Comparison of ENCODE assay signal across 29 cellular contexts in the genomic region with DNA sequence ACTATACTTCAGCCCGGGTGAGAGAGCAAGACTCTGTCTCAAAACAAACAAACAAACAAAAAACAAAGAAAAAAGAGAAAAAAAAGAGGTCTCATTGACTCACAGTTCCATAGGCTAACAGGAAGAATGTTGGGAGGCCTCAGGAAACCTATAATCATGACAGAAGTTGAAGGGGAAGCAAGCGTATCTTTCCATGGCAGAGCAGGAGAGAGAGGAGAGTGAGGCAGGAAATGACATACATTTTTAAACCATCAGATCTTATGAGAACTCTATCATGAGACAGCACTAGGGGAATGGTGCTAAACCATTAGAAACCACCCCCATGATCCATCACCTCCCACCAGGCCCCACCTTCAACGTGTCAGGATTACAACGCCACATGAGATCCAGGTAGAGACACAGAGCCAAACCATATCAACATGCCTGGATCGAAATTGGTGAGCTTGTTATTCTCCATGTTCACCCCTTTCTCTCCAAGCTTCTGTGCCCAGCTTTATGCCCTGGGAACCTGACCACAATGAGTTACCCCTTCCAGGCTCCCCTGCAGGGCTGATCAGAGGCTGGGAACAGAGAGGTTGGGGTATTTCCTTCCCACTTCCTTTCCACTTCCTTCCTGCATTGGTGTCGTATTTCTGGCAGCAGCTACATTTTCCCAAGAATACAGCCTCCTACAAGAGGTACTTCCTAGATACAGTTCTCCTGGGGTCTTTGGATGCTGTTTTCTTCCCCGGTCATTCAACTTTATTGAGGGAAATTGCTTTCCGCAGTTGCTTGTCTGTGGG.
"Had no signal": no experiment of that assay in that cellular context is flagged by ENCODE, and none has a peak within 500 bp of the region (broad histone marks: within the 10 kb centered on the region; RNA-seq: fewer than 3 reads in every experiment).

No MANE protein-coding gene starts in this region.

- ATAC-seq: pancreas; sciatic nerve; stimulated activated effector memory CD8-positive, alpha-beta T cell treated with anti-CD3 and anti-CD28 coated beads, Interleukin-12 subunit alpha, Interleukin-12 subunit beta, amount 100 ng/mL, for 72 hours had no signal

- H3K27me3 Mint-ChIP-seq: activated CD4-positive, alpha-beta memory T cell treated with anti-CD3 and anti-CD28 coated beads for 36 hours; activated CD4-positive, alpha-beta T cell treated with anti-CD3 and anti-CD28 coated beads, Interleukin-2, amount 10 ng/mL, durations not matched to agents 24 days and 14 days; activated naive CD8-positive, alpha-beta T cell treated with anti-CD3 and anti-CD28 coated beads for 36 hours had no signal

- H3K36me3 Mint-ChIP-seq: activated CD4-positive, alpha-beta memory T cell treated with anti-CD3 and anti-CD28 coated beads for 36 hours; activated naive CD8-positive, alpha-beta T cell treated with anti-CD3 and anti-CD28 coated beads for 36 hours; brain; mesothelial cell of epicardium; naive B cell; stimulated activated effector memory CD8-positive, alpha-beta T cell treated with anti-CD3 and anti-CD28 coated beads, Interleukin-12 subunit alpha, Interleukin-12 subunit beta, amount 100 ng/mL, for 72 hours had no signal

- DNase-seq: activated CD4-positive, alpha-beta memory T cell treated with anti-CD3 and anti-CD28 coated beads for 36 hours; activated CD4-positive, alpha-beta T cell treated with anti-CD3 and anti-CD28 coated beads, Interleukin-2, amount 10 ng/mL, durations not matched to agents 24 days and 14 days; activated CD4-positive, CD25-positive, alpha-beta regulatory T cell treated with anti-CD3 and anti-CD28 coated beads, Interleukin-2, amount 50 U/mL, for 72 hours; activated CD8-positive, alpha-beta memory T cell treated with anti-CD3 and anti-CD28 coated beads, Interleukin-2, amount 50 U/mL, for 4 hours; activated effector memory CD4-positive, alpha-beta T cell treated with anti-CD3 and anti-CD28 coated beads, Interleukin-2, amount 50 U/mL, for 16 hours; activated naive CD4-positive, alpha-beta T cell treated with anti-CD3 and anti-CD28 coated beads for 36 hours; activated naive CD8-positive, alpha-beta T cell treated with anti-CD3 and anti-CD28 coated beads for 36 hours; activated T-cell treated with anti-CD3 and anti-CD28 coated beads, Interleukin-2, amount 50 U/mL, for 1 hour; cerebellar nuclear complex; colonic mucosa; foreskin melanocyte; islet precursor cell; left ventricle myocardium inferior; naive B cell; nucleus accumbens; pancreas; retina; stimulated activated CD4-positive, alpha-beta T cell treated with anti-CD3 and anti-CD28 coated beads, Interleukin-4, amount 100 ng/mL, for 24 hours; stomach; T-helper 9 cell; thyroid gland; upper lobe of left lung; WERI-Rb-1 had no signal

- H3K27ac Mint-ChIP-seq: activated CD4-positive, alpha-beta memory T cell treated with anti-CD3 and anti-CD28 coated beads for 36 hours; activated CD4-positive, alpha-beta T cell treated with anti-CD3 and anti-CD28 coated beads, Interleukin-2, amount 10 ng/mL, durations not matched to agents 24 days and 14 days; activated naive CD4-positive, alpha-beta T cell treated with anti-CD3 and anti-CD28 coated beads for 36 hours; activated naive CD8-positive, alpha-beta T cell treated with anti-CD3 and anti-CD28 coated beads for 36 hours; activated T-helper 1 cell treated with anti-CD3 and anti-CD28 coated beads, Interleukin-12 subunit alpha, Interleukin-12 subunit beta, Interleukin-2, Interleukin-4 antibody, amounts not matched to agents 30 ng/mL and 10 ng/mL and 1 ng/mL, durations not matched to agents 14 hours and 24 hours and 36 hours; mesothelial cell of epicardium; stimulated activated effector memory CD8-positive, alpha-beta T cell treated with anti-CD3 and anti-CD28 coated beads, Interleukin-12 subunit alpha, Interleukin-12 subunit beta, amount 100 ng/mL, for 72 hours; T-helper 1 cell treated with Interleukin-12 subunit alpha and Interleukin-12 subunit beta and Interleukin-4 antibody, amounts not matched to agents 30 μg/mL and 1 μg/mL, for 36 hours had no signal

- H3K9me3 Mint-ChIP-seq: activated naive CD8-positive, alpha-beta T cell treated with anti-CD3 and anti-CD28 coated beads for 36 hours; brain; mesothelial cell of epicardium had no signal

- H3K4me3 Mint-ChIP-seq: activated CD4-positive, alpha-beta memory T cell treated with anti-CD3 and anti-CD28 coated beads for 36 hours; activated CD4-positive, alpha-beta T cell treated with anti-CD3 and anti-CD28 coated beads, Interleukin-2, amount 10 ng/mL, durations not matched to agents 24 days and 14 days; activated naive CD4-positive, alpha-beta T cell treated with anti-CD3 and anti-CD28 coated beads for 36 hours; activated naive CD8-positive, alpha-beta T cell treated with anti-CD3 and anti-CD28 coated beads for 36 hours; activated T-helper 1 cell treated with anti-CD3 and anti-CD28 coated beads, Interleukin-12 subunit alpha, Interleukin-12 subunit beta, Interleukin-2, Interleukin-4 antibody, amounts not matched to agents 30 ng/mL and 10 ng/mL and 1 ng/mL, durations not matched to agents 14 hours and 24 hours and 36 hours; brain; mesothelial cell of epicardium; naive B cell; stimulated activated effector memory CD8-positive, alpha-beta T cell treated with anti-CD3 and anti-CD28 coated beads, Interleukin-12 subunit alpha, Interleukin-12 subunit beta, amount 100 ng/mL, for 72 hours; T-helper 1 cell treated with Interleukin-12 subunit alpha and Interleukin-12 subunit beta and Interleukin-4 antibody, amounts not matched to agents 30 μg/mL and 1 μg/mL, for 36 hours had no signal

- H3K4me1 Mint-ChIP-seq: activated CD4-positive, alpha-beta T cell treated with anti-CD3 and anti-CD28 coated beads, Interleukin-2, amount 10 ng/mL, durations not matched to agents 24 days and 14 days; activated naive CD8-positive, alpha-beta T cell treated with anti-CD3 and anti-CD28 coated beads for 36 hours; naive B cell; stimulated activated effector memory CD8-positive, alpha-beta T cell treated with anti-CD3 and anti-CD28 coated beads, Interleukin-12 subunit alpha, Interleukin-12 subunit beta, amount 100 ng/mL, for 72 hours had no signal
